1 cellular context compared by ENCODE assay signal in the genomic region with DNA sequence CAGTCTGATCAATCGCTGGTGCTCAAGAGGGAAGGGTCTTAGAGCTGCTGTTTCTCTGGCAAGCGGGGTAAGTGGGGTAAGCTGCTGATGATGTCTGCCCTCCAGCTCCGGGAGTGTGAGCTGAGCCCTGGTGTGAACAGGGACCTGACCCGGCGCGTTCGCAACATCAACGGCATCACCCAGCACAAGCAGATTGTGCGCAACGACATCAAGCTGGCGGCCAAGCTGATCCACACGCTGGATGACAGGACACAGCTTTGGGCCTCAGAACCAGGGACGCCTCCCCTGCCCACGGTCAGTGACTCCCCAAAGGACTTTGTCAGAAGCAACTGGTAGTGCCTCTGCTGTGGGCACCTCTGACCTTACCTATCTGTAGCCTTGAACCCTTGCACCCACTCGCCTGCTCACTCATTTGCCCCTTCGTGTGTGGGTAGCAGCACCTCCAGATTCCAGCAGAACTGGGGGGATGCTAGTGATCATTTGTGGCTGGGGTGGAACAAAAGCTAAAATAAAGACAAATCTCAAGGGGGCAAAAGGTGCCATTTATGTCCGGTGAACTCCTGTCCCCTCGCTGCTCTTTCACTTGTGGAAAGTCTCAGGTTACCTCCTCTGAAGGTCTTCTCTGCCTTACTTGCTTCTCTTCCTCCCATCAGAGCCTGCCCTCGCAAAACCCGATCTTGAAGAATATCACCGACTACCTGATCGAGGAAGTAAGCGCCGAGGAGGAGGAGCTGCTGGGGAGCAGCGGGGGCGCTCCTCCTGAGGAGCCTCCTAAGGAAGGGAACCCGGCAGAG.
TF ChIP-seq lines count a peak whose summit lies in the region.

No MANE protein-coding gene starts in this region.

TF ChIP-seq in SK-N-SH treated with all-trans-retinoic acid at 6 μM for 48 hours, 23 proteins besides CTCF, POLR2A, EP300 and RAD21 (continued from another document):
- TF ChIP-seq TCF4 (CRISPR knock-in tag; IDR thresholded peaks at IDR 0.05; ENCODE audit: borderline replicate concordance) = no peak
- TF ChIP-seq, protein P1, sequence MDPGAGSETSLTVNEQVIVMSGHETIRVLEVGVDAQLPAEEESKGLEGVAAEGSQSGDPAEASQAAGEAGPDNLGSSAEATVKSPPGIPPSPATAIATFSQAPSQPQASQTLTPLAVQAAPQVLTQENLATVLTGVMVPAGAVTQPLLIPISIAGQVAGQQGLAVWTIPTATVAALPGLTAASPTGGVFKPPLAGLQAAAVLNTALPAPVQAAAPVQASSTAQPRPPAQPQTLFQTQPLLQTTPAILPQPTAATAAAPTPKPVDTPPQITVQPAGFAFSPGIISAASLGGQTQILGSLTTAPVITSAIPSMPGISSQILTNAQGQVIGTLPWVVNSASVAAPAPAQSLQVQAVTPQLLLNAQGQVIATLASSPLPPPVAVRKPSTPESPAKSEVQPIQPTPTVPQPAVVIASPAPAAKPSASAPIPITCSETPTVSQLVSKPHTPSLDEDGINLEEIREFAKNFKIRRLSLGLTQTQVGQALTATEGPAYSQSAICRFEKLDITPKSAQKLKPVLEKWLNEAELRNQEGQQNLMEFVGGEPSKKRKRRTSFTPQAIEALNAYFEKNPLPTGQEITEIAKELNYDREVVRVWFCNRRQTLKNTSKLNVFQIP (CRISPR knock-in tag; IDR thresholded peaks at IDR 0.05; ENCODE audit: borderline replicate concordance, low read depth) = no peak
- TF ChIP-seq, protein P2, sequence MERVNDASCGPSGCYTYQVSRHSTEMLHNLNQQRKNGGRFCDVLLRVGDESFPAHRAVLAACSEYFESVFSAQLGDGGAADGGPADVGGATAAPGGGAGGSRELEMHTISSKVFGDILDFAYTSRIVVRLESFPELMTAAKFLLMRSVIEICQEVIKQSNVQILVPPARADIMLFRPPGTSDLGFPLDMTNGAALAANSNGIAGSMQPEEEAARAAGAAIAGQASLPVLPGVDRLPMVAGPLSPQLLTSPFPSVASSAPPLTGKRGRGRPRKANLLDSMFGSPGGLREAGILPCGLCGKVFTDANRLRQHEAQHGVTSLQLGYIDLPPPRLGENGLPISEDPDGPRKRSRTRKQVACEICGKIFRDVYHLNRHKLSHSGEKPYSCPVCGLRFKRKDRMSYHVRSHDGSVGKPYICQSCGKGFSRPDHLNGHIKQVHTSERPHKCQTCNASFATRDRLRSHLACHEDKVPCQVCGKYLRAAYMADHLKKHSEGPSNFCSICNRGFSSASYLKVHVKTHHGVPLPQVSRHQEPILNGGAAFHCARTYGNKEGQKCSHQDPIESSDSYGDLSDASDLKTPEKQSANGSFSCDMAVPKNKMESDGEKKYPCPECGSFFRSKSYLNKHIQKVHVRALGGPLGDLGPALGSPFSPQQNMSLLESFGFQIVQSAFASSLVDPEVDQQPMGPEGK (CRISPR knock-in tag; IDR thresholded peaks at IDR 0.05; ENCODE audit: borderline replicate concordance) = no peak
- TF ChIP-seq OSR1 (CRISPR knock-in tag; IDR thresholded peaks at IDR 0.05) = no peak
- TF ChIP-seq ESRRG (CRISPR knock-in tag; IDR thresholded peaks at IDR 0.05) = no peak
- TF ChIP-seq ZFP30 (CRISPR knock-in tag; IDR thresholded peaks at IDR 0.05) = no peak
- no peak for TF ChIP-seq ISL1 (CRISPR knock-in tag; IDR thresholded peaks at IDR 0.05)
- TF ChIP-seq, protein P3, sequence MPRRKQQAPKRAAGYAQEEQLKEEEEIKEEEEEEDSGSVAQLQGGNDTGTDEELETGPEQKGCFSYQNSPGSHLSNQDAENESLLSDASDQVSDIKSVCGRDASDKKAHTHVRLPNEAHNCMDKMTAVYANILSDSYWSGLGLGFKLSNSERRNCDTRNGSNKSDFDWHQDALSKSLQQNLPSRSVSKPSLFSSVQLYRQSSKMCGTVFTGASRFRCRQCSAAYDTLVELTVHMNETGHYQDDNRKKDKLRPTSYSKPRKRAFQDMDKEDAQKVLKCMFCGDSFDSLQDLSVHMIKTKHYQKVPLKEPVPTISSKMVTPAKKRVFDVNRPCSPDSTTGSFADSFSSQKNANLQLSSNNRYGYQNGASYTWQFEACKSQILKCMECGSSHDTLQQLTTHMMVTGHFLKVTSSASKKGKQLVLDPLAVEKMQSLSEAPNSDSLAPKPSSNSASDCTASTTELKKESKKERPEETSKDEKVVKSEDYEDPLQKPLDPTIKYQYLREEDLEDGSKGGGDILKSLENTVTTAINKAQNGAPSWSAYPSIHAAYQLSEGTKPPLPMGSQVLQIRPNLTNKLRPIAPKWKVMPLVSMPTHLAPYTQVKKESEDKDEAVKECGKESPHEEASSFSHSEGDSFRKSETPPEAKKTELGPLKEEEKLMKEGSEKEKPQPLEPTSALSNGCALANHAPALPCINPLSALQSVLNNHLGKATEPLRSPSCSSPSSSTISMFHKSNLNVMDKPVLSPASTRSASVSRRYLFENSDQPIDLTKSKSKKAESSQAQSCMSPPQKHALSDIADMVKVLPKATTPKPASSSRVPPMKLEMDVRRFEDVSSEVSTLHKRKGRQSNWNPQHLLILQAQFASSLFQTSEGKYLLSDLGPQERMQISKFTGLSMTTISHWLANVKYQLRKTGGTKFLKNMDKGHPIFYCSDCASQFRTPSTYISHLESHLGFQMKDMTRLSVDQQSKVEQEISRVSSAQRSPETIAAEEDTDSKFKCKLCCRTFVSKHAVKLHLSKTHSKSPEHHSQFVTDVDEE (CRISPR knock-in tag; IDR thresholded peaks at IDR 0.05) = no peak
- TF ChIP-seq PPARA (CRISPR knock-in tag; IDR thresholded peaks at IDR 0.05; ENCODE audit: borderline replicate concordance) = no peak
- TF ChIP-seq GLIS3 (CRISPR knock-in tag; IDR thresholded peaks at IDR 0.05) = no peak
- TF ChIP-seq, protein P4, sequence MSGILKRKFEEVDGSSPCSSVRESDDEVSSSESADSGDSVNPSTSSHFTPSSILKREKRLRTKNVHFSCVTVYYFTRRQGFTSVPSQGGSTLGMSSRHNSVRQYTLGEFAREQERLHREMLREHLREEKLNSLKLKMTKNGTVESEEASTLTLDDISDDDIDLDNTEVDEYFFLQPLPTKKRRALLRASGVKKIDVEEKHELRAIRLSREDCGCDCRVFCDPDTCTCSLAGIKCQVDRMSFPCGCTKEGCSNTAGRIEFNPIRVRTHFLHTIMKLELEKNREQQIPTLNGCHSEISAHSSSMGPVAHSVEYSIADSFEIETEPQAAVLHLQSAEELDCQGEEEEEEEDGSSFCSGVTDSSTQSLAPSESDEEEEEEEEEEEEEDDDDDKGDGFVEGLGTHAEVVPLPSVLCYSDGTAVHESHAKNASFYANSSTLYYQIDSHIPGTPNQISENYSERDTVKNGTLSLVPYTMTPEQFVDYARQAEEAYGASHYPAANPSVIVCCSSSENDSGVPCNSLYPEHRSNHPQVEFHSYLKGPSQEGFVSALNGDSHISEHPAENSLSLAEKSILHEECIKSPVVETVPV (CRISPR knock-in tag; IDR thresholded peaks at IDR 0.05) = no peak
- no peak for TF ChIP-seq ZNF8 (CRISPR knock-in tag; IDR thresholded peaks at IDR 0.05)
TF ChIP-seq in SK-N-SH treated with all-trans-retinoic acid at 6 μM for 48 hours: peak in this region for 0.
